ENCODE assay signal across 8 cellular contexts in the genomic region with DNA sequence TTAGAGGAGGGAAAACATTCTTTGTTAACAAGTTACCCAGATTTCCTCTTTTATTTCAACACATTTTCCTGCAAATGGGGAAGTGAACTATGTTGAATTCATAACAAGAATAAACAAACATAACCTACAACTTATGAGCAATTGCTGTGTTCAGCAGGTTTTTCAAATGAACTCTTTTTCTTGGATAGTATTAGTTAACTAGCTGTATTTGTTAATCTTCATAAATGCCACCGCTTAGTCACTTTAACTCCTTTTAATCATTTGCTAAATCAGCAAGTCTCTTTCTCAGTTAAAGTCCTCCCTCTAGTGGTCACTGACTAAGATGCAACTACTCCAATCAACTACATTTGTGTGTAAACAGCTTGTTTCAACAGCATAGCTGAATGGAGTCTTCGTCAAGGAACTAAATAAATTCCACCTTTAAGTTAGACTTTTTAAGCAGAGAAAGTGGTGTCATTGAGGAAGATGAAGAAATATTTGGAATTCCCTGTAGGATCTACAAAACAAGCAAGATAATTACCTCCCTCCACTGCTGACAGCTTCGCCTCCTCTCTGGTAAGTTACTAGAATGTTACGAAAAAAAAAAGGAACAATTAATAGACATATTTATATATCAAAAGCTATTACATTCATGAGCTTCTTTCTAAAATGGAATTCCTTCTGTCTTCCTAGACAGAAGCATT.
A peak's percentile ranks its signal among the peaks of the same experiment; 100 is the strongest.
DNase-seq lines count a peak whose midpoint lies in the region; ATAC-seq and TF ChIP-seq lines count a peak whose summit lies in the region.

No MANE protein-coding gene starts in this region.

- H3K4me1 Mint-ChIP-seq in chondrocyte (ENCODE audit: low read depth): peaks cover 17% of the 10 kb centered on the region

- H3K36me3 ChIP-seq in liver (ENCODE audit: control insufficient read depth in 4 of 4, insufficient read depth in 3 of 4, low read depth in 1 of 4, low read length in 3 of 4): no peaks in the 10 kb centered on the region

- no peaks in the 10 kb centered on the region for H3K36me3 Mint-ChIP-seq in chondrocyte (ENCODE audit: low read depth)

- H3K27me3 ChIP-seq in liver (ENCODE audit: control insufficient read depth in 4 of 4, insufficient read depth in 4 of 4, low read length in 3 of 4): no peaks in the 10 kb centered on the region

- H3K27ac Mint-ChIP-seq in chondrocyte (ENCODE audit: unreplicated experiment): no peak overlapping the region

- H3K4me3 ChIP-seq in liver (ENCODE audit: low read depth in 1 of 3, low read length in 3 of 3): no peak overlapping the region

- WGBS in liver: 47% methylated on average over 4 of the region's 4 CpGs

- no peaks in the 10 kb centered on the region for H3K9me3 ChIP-seq in liver (ENCODE audit: control insufficient read depth in 4 of 4, low read length in 3 of 4)

- peaks cover 0 to 4% (median 1%) of the 10 kb centered on the region in 4 donors for H3K4me1 ChIP-seq in liver (ENCODE audit: control insufficient read depth in 4 of 4, insufficient read depth in 4 of 4, low read length in 3 of 4)

- no peaks in the 10 kb centered on the region for H3K9me3 Mint-ChIP-seq in chondrocyte (ENCODE audit: low read depth)

- H3K27ac ChIP-seq in liver (ENCODE audit: low read depth in 1 of 2, low read length in 2 of 2): no peak overlapping the region

- TF ChIP-seq CTCF in chondrocyte (IDR thresholded peaks at IDR 0.05): peak; percentile 98
- peak; percentile 89 for TF ChIP-seq CTCF in liver (IDR thresholded peaks at IDR 0.05; ENCODE audit: low read depth, low read length, missing input control)

- DNase-seq in DMS53 treated with DMSO at 0.1 percent for 48 hours (lab: John Stamatoyannopoulos, UW; ENCODE audit: unreplicated experiment) (peak; percentile 23), NCI-H82 (lab: John Stamatoyannopoulos, UW) (peak; percentile 78), chondrocyte (ENCODE audit: low spot score) (no peak)
- DNase-seq in stimulated activated naive CD4-positive, alpha-beta T cell treated with Interleukin-2 at 50 U/mL for 16 hours (lab: John Stamatoyannopoulos, UW): no peak
- DNase-seq in effector CD4-positive, alpha-beta T cell: no peak

- TF ChIP-seq RAD21 in liver (IDR thresholded peaks at IDR 0.05): peak; percentile 96

- H3K4me3 Mint-ChIP-seq in chondrocyte (ENCODE audit: unreplicated experiment): no peak overlapping the region

- no peak overlapping the region for H3K9ac ChIP-seq in liver (ENCODE audit: low read depth in 1 of 2, low read length in 2 of 2)

- ATAC-seq in GM19452 (IDR thresholded peaks at IDR 0.05; ENCODE audit: unreplicated experiment) (peak; percentile 92), HG03378 (IDR thresholded peaks at IDR 0.05; ENCODE audit: unreplicated experiment) (peak; percentile 93)

- H3K27me3 Mint-ChIP-seq in chondrocyte (ENCODE audit: low read depth): no peaks in the 10 kb centered on the region

TF ChIP-seq in liver, 16 proteins besides CTCF, POLR2A, EP300 and RAD21:
- TF ChIP-seq FOXA2 (IDR thresholded peaks at IDR 0.05) (peak; percentile 78), SP1 (IDR thresholded peaks at IDR 0.05) (no peak), FOXA1 (IDR thresholded peaks at IDR 0.05) (peak; percentile 25), HNF4G (IDR thresholded peaks at IDR 0.05) (no peak)
- TF ChIP-seq, protein P1, sequence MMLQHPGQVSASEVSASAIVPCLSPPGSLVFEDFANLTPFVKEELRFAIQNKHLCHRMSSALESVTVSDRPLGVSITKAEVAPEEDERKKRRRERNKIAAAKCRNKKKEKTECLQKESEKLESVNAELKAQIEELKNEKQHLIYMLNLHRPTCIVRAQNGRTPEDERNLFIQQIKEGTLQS (IDR thresholded peaks at IDR 0.05): peak; percentile 18
TF ChIP-seq in liver: peak in this region for 3.

Comparison
In these comparisons a context has a peak if more than half of its experiments do, and no peak if none do; other contexts are left out.
1. DNase-seq: peak in DMS53 treated with DMSO at 0.1 percent for 48 hours (single experiment) and NCI-H82 (single experiment); none in chondrocyte (single experiment), stimulated activated naive CD4-positive, alpha-beta T cell treated with Interleukin-2 at 50 U/mL for 16 hours (single experiment) and effector CD4-positive, alpha-beta T cell (single experiment).